Comparison of ENCODE assay signal across 27 cellular contexts in the genomic region with DNA sequence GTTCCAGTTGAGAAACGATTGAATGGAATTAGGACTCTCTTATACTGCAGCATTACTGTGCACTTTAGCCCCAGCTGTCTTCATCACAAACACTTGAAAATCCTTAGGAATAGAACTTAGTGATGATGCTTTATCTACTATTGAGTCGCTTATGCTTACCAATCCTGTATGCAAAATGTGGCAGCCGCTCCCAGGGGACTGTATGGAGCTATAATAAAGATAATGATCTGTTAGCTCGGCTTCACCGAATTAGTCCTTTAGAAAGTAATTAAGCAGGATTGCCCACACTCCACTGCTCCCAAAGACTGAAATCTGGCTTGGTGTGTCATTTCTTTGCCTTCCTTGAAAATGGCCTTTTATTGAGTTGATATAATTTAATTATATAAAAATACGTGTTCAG. TPM values are rescaled to one million over a fixed set of nuclear protein-coding genes. Genes with fewer than 3 reads are reported as not detected.
A peak's percentile ranks its signal among the peaks of the same experiment; 100 is the strongest.
DNase-seq lines count a peak whose midpoint lies in the region; ATAC-seq, FAIRE-seq and TF ChIP-seq lines count a peak whose summit lies in the region.
"Had no signal": no experiment of that assay in that cellular context is flagged by ENCODE, and none has a peak within 500 bp of the region (broad histone marks: within the 10 kb centered on the region; RNA-seq: fewer than 3 reads in every experiment).

No MANE protein-coding gene starts in this region.

- H3K4me3 ChIP-seq in upper lobe of left lung: no peak overlapping the region
- H3K4me3 ChIP-seq: adrenal gland, body of pancreas, PC-9, suprapubic skin had no signal

- no peaks in the 10 kb centered on the region for H3K36me3 ChIP-seq in upper lobe of left lung
- H3K36me3 ChIP-seq: adrenal gland, neutrophil, suprapubic skin had no signal

- TF ChIP-seq EP300 in upper lobe of left lung (IDR thresholded peaks at IDR 0.05): no peak

- DNase-seq in D721Med (ENCODE audit: insufficient read length, low spot score) (peak; percentile 35), NCI-H1417 (lab: John Stamatoyannopoulos, UW) (peak; percentile 55 to 88 (median 57)), NCI-H526 (lab: John Stamatoyannopoulos, UW) (peak; percentile 77 to 87), caudate nucleus (lab: John Stamatoyannopoulos, UW) (no peak), germinal center (ENCODE audit: low spot score) (no peak), mesothelial cell of epicardium (ENCODE audit: low spot score in 2 of 2, unreplicated experiment in 2 of 2) (no peak), upper lobe of left lung (no peak)
- DNase-seq: activated B cell treated with CpG ODN at 0.5 μM for 24 hours; activated CD4-positive, alpha-beta T cell treated with anti-CD3 and anti-CD28 coated beads, Interleukin-2, amount 50 U/mL, for 4 hours; activated naive CD4-positive, alpha-beta T cell treated with Interleukin-2 at 50 U/mL for 16 hours; activated T-cell treated with anti-CD3 and anti-CD28 coated beads, Interleukin-2, amount 50 U/mL, for 72 hours; adrenal gland; body of pancreas; C1 segment of cervical spinal cord; Caco-2; PC-9; SHP77; stimulated activated CD4-positive, alpha-beta T cell treated with anti-CD3 and anti-CD28 coated beads, Interleukin-4, amount 100 ng/mL, for 4 hours; T1000 had no signal

- peaks cover 40% of the 10 kb centered on the region for H3K27me3 Mint-ChIP-seq in mesothelial cell of epicardium (ENCODE audit: low read depth)

- H3K4me3 Mint-ChIP-seq in mesothelial cell of epicardium: no peak overlapping the region
- H3K4me3 Mint-ChIP-seq: activated B cell treated with CpG ODN at 0.5 μM for 24 hours; activated T-cell treated with anti-CD3 and anti-CD28 coated beads, Interleukin-2, amount 50 U/mL, for 72 hours; memory B cell; stimulated activated memory B cell treated with anti-CD40 and anti-IgM and Interleukin-4, amounts not matched to agents 10 μg/mL and 1 μg/mL and 100 μg/mL, for 72 hours had no signal

- no peaks in the 10 kb centered on the region for H3K9me3 ChIP-seq in upper lobe of left lung
- H3K9me3 ChIP-seq: adrenal gland, body of pancreas, Caco-2, neutrophil, suprapubic skin had no signal

- no peak overlapping the region for H3K27ac Mint-ChIP-seq in mesothelial cell of epicardium
- H3K27ac Mint-ChIP-seq: activated B cell treated with CpG ODN at 0.5 μM for 24 hours; activated T-cell treated with anti-CD3 and anti-CD28 coated beads, Interleukin-2, amount 50 U/mL, for 72 hours; memory B cell; stimulated activated memory B cell treated with anti-CD40 and anti-IgM and Interleukin-4, amounts not matched to agents 10 μg/mL and 1 μg/mL and 100 μg/mL, for 72 hours had no signal

- no peak for TF ChIP-seq CTCF in D721Med (IDR thresholded peaks at IDR 0.05; ENCODE audit: insufficient read depth, missing control alignments)
- TF ChIP-seq CTCF in mesothelial cell of epicardium (IDR thresholded peaks at IDR 0.05; ENCODE audit: unreplicated experiment): no peak
- no peak for TF ChIP-seq CTCF in upper lobe of left lung (IDR thresholded peaks at IDR 0.05)

- H3K27ac ChIP-seq in caudate nucleus (ENCODE audit: low read depth, low read length) (peak overlapping the region; percentile 68), upper lobe of left lung (no peak overlapping the region)
- H3K27ac ChIP-seq: adrenal gland, body of pancreas, neutrophil, PC-9, suprapubic skin had no signal

- ATAC-seq in HG02588 (IDR thresholded peaks at IDR 0.05; ENCODE audit: unreplicated experiment): no peak
- ATAC-seq in upper lobe of left lung (ENCODE audit: low FRiP score in 2 of 2): no peak
- ATAC-seq: activated T-cell treated with anti-CD3 and anti-CD28 coated beads, Interleukin-2, amount 50 U/mL, for 72 hours; body of pancreas; left lobe of liver; sciatic nerve; stimulated activated memory B cell treated with anti-CD40 and anti-IgM and Interleukin-4, amounts not matched to agents 10 μg/mL and 1 μg/mL and 100 μg/mL, for 72 hours had no signal

- no peak for TF ChIP-seq POLR2A in upper lobe of left lung (IDR thresholded peaks at IDR 0.05)

- WGBS in upper lobe of left lung, 2 donors: 71 to 87% methylated on average over 6 of the region's 6 CpGs

- H3K27me3 ChIP-seq in upper lobe of left lung: no peaks in the 10 kb centered on the region
- H3K27me3 ChIP-seq: adrenal gland, body of pancreas had no signal

- H3K9me3 Mint-ChIP-seq in mesothelial cell of epicardium: no peaks in the 10 kb centered on the region
- H3K9me3 Mint-ChIP-seq: activated B cell treated with CpG ODN at 0.5 μM for 24 hours; activated T-cell treated with anti-CD3 and anti-CD28 coated beads, Interleukin-2, amount 50 U/mL, for 72 hours; memory B cell; stimulated activated memory B cell treated with anti-CD40 and anti-IgM and Interleukin-4, amounts not matched to agents 10 μg/mL and 1 μg/mL and 100 μg/mL, for 72 hours had no signal

- H3K4me1 ChIP-seq in upper lobe of left lung: peaks cover 3 to 32% (median 11%) of the 10 kb centered on the region in 4 donors
- H3K4me1 ChIP-seq: body of pancreas, Caco-2 had no signal

- FAIRE-seq in D721Med (lab: Jason Lieb, UNC): peak; percentile 74
- FAIRE-seq: endothelial cell of umbilical vein had no signal

- peaks cover 10% of the 10 kb centered on the region for H3K4me1 Mint-ChIP-seq in mesothelial cell of epicardium
- H3K4me1 Mint-ChIP-seq: activated B cell treated with CpG ODN at 0.5 μM for 24 hours; memory B cell; stimulated activated memory B cell treated with anti-CD40 and anti-IgM and Interleukin-4, amounts not matched to agents 10 μg/mL and 1 μg/mL and 100 μg/mL, for 72 hours had no signal

- H3K36me3 Mint-ChIP-seq in mesothelial cell of epicardium: no peaks in the 10 kb centered on the region
- H3K36me3 Mint-ChIP-seq: memory B cell; stimulated activated memory B cell treated with anti-CD40 and anti-IgM and Interleukin-4, amounts not matched to agents 10 μg/mL and 1 μg/mL and 100 μg/mL, for 72 hours had no signal

RNA-seq across cellular contexts. Expression of a gene that starts 10.6 kb away (rescaled TPM):
- 17.6 to 19.3 TPM (median 18.9 TPM) in 3 replicates for total RNA-seq in mesothelial cell of epicardium
- 10 to 100 TPM; 22.2 to 55.5 (median 36.4) TPM for total RNA-seq in upper lobe of left lung
- total RNA-seq: activated B cell treated with CpG ODN at 0.5 μM for 24 hours had no signal

Comparison
In these comparisons a context has a peak if more than half of its experiments do, and no peak if none do; other contexts are left out.
1. DNase-seq: peak in D721Med (single experiment), NCI-H1417 (3 of 3) and NCI-H526 (2 of 2); none in caudate nucleus (0 of 61), germinal center (single experiment), mesothelial cell of epicardium (0 of 2) and upper lobe of left lung (0 of 2).